In genomic region chr6:13742961-13743735, GRCh38 we compare ENCODE assay signal across 19 cellular contexts. TPM values are rescaled to one million over a fixed set of nuclear protein-coding genes. Genes with fewer than 3 reads are reported as not detected.
DNase-seq lines count a peak whose midpoint lies in the region; ATAC-seq and TF ChIP-seq lines count a peak whose summit lies in the region.
"Had no signal": no experiment of that assay in that cellular context is flagged by ENCODE, and none has a peak within 500 bp of the region (broad histone marks: within the 10 kb centered on the region; RNA-seq: fewer than 3 reads in every experiment).

No MANE protein-coding gene starts in this region.

- ATAC-seq in activated B cell treated with CpG ODN at 0.5 μM for 24 hours (ENCODE audit: low read depth) = no peak
- peak; percentile 16 for ATAC-seq in foreskin keratinocyte
- ATAC-seq in stimulated activated naive B cell treated with anti-CD40 and anti-IgM and Interleukin-4, amounts not matched to agents 10 μg/mL and 1 μg/mL and 100 μg/mL, for 72 hours (replicated peaks) = no peak
- no peak for ATAC-seq in GM18873 (IDR thresholded peaks at IDR 0.05; ENCODE audit: low FRiP score, unreplicated experiment)
- ATAC-seq: left colon, WTC11 had no signal

- no peak for DNase-seq in activated CD4-positive, alpha-beta memory T cell treated with anti-CD3 and anti-CD28 coated beads for 36 hours
- DNase-seq in activated CD4-positive, alpha-beta memory T cell treated with anti-CD3 and anti-CD28 coated beads, Interleukin-2, amount 10 ng/mL, durations not matched to agents 7 days and 5 days = no peak
- DNase-seq in activated B cell treated with CpG ODN at 0.5 μM for 24 hours = no peak
- no peak for DNase-seq in foreskin keratinocyte
- DNase-seq in stimulated activated naive B cell treated with anti-CD40 and anti-IgM and Interleukin-4, amounts not matched to agents 10 μg/mL and 1 μg/mL and 100 μg/mL, for 72 hours = no peak
- no peak for DNase-seq in stimulated activated CD4-positive, alpha-beta T cell treated with anti-CD3 and anti-CD28 coated beads, Interleukin-2, amount 100 ng/mL, for 48 hours
- no peak for DNase-seq in T-helper 2 cell
- DNase-seq: CD4-positive, alpha-beta memory T cell; dermis blood vessel endothelial cell; DMS79; KG1; left colon; NCI-H1048; NCI-H2081 treated with DMSO at 0.1 percent for 48 hours; NCI-H510A; nucleus accumbens had no signal

- no peak for TF ChIP-seq CTCF in activated B cell treated with CpG ODN at 0.5 μM for 24 hours (IDR thresholded peaks at IDR 0.05)
- no peak for TF ChIP-seq CTCF in foreskin keratinocyte (conservative IDR thresholded peaks at IDR 0.05)

- intact Hi-C loops in activated CD4-positive, alpha-beta memory T cell treated with anti-CD3 and anti-CD28 coated beads for 36 hours (cut with micrococcal nuclease) = no loop called here
- intact Hi-C loops in activated B cell treated with CpG ODN at 0.5 μM for 24 hours (cut with micrococcal nuclease) = no loop called here

- H3K27me3 ChIP-seq in foreskin keratinocyte = no peaks in the 10 kb centered on the region

- no peak overlapping the region for H3K27ac Mint-ChIP-seq in activated CD4-positive, alpha-beta memory T cell treated with anti-CD3 and anti-CD28 coated beads for 36 hours
- H3K27ac Mint-ChIP-seq in activated CD4-positive, alpha-beta memory T cell treated with anti-CD3 and anti-CD28 coated beads, Interleukin-2, amount 10 ng/mL, durations not matched to agents 7 days and 5 days = no peak overlapping the region
- H3K27ac Mint-ChIP-seq in activated B cell treated with CpG ODN at 0.5 μM for 24 hours = no peak overlapping the region
- H3K27ac Mint-ChIP-seq in stimulated activated naive B cell treated with anti-CD40 and anti-IgM and Interleukin-4, amounts not matched to agents 10 μg/mL and 1 μg/mL and 100 μg/mL, for 72 hours = no peak overlapping the region
- H3K27ac Mint-ChIP-seq: WTC11 had no signal

- no peak overlapping the region for H3K27ac ChIP-seq in foreskin keratinocyte
- H3K27ac ChIP-seq: epithelial cell of prostate had no signal

- peaks cover 14% of the 10 kb centered on the region for H3K4me1 Mint-ChIP-seq in activated CD4-positive, alpha-beta memory T cell treated with anti-CD3 and anti-CD28 coated beads for 36 hours (ENCODE audit: low read depth)
- H3K4me1 Mint-ChIP-seq in activated CD4-positive, alpha-beta memory T cell treated with anti-CD3 and anti-CD28 coated beads, Interleukin-2, amount 10 ng/mL, durations not matched to agents 7 days and 5 days = peaks cover 17% of the 10 kb centered on the region
- H3K4me1 Mint-ChIP-seq in activated B cell treated with CpG ODN at 0.5 μM for 24 hours = no peaks in the 10 kb centered on the region
- no peaks in the 10 kb centered on the region for H3K4me1 Mint-ChIP-seq in stimulated activated naive B cell treated with anti-CD40 and anti-IgM and Interleukin-4, amounts not matched to agents 10 μg/mL and 1 μg/mL and 100 μg/mL, for 72 hours
- H3K4me1 Mint-ChIP-seq: WTC11 had no signal

- CTCF ChIA-PET in activated CD4-positive, alpha-beta memory T cell treated with anti-CD3 and anti-CD28 coated beads for 36 hours (lab: Charles Lee) = no interaction called here
- CTCF ChIA-PET in activated CD4-positive, alpha-beta memory T cell treated with anti-CD3 and anti-CD28 coated beads, Interleukin-2, amount 10 ng/mL, durations not matched to agents 7 days and 5 days (lab: Charles Lee) = no interaction called here
- CTCF ChIA-PET in activated B cell treated with CpG ODN at 0.5 μM for 24 hours (lab: Charles Lee) = no interaction called here

- peak overlapping the region; percentile 53 for H3K4me3 Mint-ChIP-seq in activated CD4-positive, alpha-beta memory T cell treated with anti-CD3 and anti-CD28 coated beads for 36 hours
- no peak overlapping the region for H3K4me3 Mint-ChIP-seq in activated CD4-positive, alpha-beta memory T cell treated with anti-CD3 and anti-CD28 coated beads, Interleukin-2, amount 10 ng/mL, durations not matched to agents 7 days and 5 days
- peak overlapping the region; percentile 53 for H3K4me3 Mint-ChIP-seq in activated B cell treated with CpG ODN at 0.5 μM for 24 hours
- peak overlapping the region; percentile 57 to 64 for H3K4me3 Mint-ChIP-seq in stimulated activated naive B cell treated with anti-CD40 and anti-IgM and Interleukin-4, amounts not matched to agents 10 μg/mL and 1 μg/mL and 100 μg/mL, for 72 hours
- H3K4me3 Mint-ChIP-seq: WTC11 had no signal

- POLR2A ChIA-PET in activated CD4-positive, alpha-beta memory T cell treated with anti-CD3 and anti-CD28 coated beads for 36 hours (lab: Charles Lee) = no interaction called here
- POLR2A ChIA-PET in activated CD4-positive, alpha-beta memory T cell treated with anti-CD3 and anti-CD28 coated beads, Interleukin-2, amount 10 ng/mL, durations not matched to agents 7 days and 5 days (lab: Charles Lee) = interaction anchor here (1.0 kb wide), 1 partner anchor 72 kb away, joined by 3 read pairs; no protein-coding TSS in a partner anchor
- POLR2A ChIA-PET in activated B cell treated with CpG ODN at 0.5 μM for 24 hours (lab: Charles Lee) = no interaction called here

- H3K4me1 ChIP-seq in foreskin keratinocyte = no peaks in the 10 kb centered on the region

- peaks cover 2% of the 10 kb centered on the region for H3K9me3 Mint-ChIP-seq in activated CD4-positive, alpha-beta memory T cell treated with anti-CD3 and anti-CD28 coated beads for 36 hours
- H3K9me3 Mint-ChIP-seq in activated CD4-positive, alpha-beta memory T cell treated with anti-CD3 and anti-CD28 coated beads, Interleukin-2, amount 10 ng/mL, durations not matched to agents 7 days and 5 days = peaks cover 17% of the 10 kb centered on the region
- no peaks in the 10 kb centered on the region for H3K9me3 Mint-ChIP-seq in activated B cell treated with CpG ODN at 0.5 μM for 24 hours
- peaks cover 0 to 6% of the 10 kb centered on the region in 2 donors for H3K9me3 Mint-ChIP-seq in stimulated activated naive B cell treated with anti-CD40 and anti-IgM and Interleukin-4, amounts not matched to agents 10 μg/mL and 1 μg/mL and 100 μg/mL, for 72 hours

- peaks cover 1% of the 10 kb centered on the region for H3K36me3 Mint-ChIP-seq in activated CD4-positive, alpha-beta memory T cell treated with anti-CD3 and anti-CD28 coated beads for 36 hours
- peaks cover 19% of the 10 kb centered on the region for H3K36me3 Mint-ChIP-seq in activated CD4-positive, alpha-beta memory T cell treated with anti-CD3 and anti-CD28 coated beads, Interleukin-2, amount 10 ng/mL, durations not matched to agents 7 days and 5 days (ENCODE audit: low read depth)
- no peaks in the 10 kb centered on the region for H3K36me3 Mint-ChIP-seq in activated B cell treated with CpG ODN at 0.5 μM for 24 hours (ENCODE audit: low read depth)
- peaks cover 2 to 3% of the 10 kb centered on the region in 2 donors for H3K36me3 Mint-ChIP-seq in stimulated activated naive B cell treated with anti-CD40 and anti-IgM and Interleukin-4, amounts not matched to agents 10 μg/mL and 1 μg/mL and 100 μg/mL, for 72 hours
- H3K36me3 Mint-ChIP-seq: WTC11 had no signal

- H3K27me3 Mint-ChIP-seq in activated CD4-positive, alpha-beta memory T cell treated with anti-CD3 and anti-CD28 coated beads for 36 hours = no peaks in the 10 kb centered on the region
- H3K27me3 Mint-ChIP-seq in activated CD4-positive, alpha-beta memory T cell treated with anti-CD3 and anti-CD28 coated beads, Interleukin-2, amount 10 ng/mL, durations not matched to agents 7 days and 5 days = peaks cover 2% of the 10 kb centered on the region
- no peaks in the 10 kb centered on the region for H3K27me3 Mint-ChIP-seq in activated B cell treated with CpG ODN at 0.5 μM for 24 hours
- H3K27me3 Mint-ChIP-seq in stimulated activated naive B cell treated with anti-CD40 and anti-IgM and Interleukin-4, amounts not matched to agents 10 μg/mL and 1 μg/mL and 100 μg/mL, for 72 hours = peaks cover 3 to 5% of the 10 kb centered on the region in 2 donors
- H3K27me3 Mint-ChIP-seq: CD4-positive, alpha-beta memory T cell had no signal

RNA-seq across cellular contexts. Expression of gene RANBP9, which starts 31.5 kb away (rescaled TPM):
- total RNA-seq in activated CD4-positive, alpha-beta memory T cell treated with anti-CD3 and anti-CD28 coated beads for 36 hours = 10 to 100 TPM; 63.7 to 66.2 TPM
- total RNA-seq in activated CD4-positive, alpha-beta memory T cell treated with anti-CD3 and anti-CD28 coated beads, Interleukin-2, amount 10 ng/mL, durations not matched to agents 7 days and 5 days = 10 to 100 TPM; 66.8 to 69.1 TPM
- total RNA-seq in activated B cell treated with CpG ODN at 0.5 μM for 24 hours (30.7 and 34.7 TPM in 2 replicates), foreskin keratinocyte (27.8 and 29.0 TPM in 2 replicates)
- polyA plus RNA-seq in foreskin keratinocyte = 14.4 and 15.2 TPM in 2 replicates
